36 cellular contexts compared by ENCODE assay signal in the genomic region with DNA sequence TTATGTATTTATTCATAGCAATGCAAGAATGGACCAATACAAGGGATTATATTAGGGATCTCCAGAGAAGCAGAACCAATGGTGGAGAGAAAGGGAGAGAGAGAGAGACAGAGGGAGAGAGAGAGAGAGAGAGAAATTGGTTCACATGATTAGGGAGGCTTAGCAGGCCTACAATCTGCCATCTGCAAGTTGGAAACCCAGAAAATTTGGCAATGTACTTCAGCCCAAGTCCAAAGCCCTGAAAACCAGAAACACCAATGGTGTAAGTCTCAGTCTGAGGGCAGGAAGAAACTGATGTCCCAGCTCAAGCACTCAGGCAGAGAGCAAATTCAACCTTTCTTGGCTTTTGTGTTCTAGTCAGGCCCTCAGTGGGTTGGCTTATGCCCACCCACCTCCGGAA. TPM values are rescaled to one million over a fixed set of nuclear protein-coding genes. Genes with fewer than 3 reads are reported as not detected.
"Had no signal": no experiment of that assay in that cellular context is flagged by ENCODE, and none has a peak within 500 bp of the region (broad histone marks: within the 10 kb centered on the region; RNA-seq: fewer than 3 reads in every experiment).

No MANE protein-coding gene starts in this region.

- H3K27me3 ChIP-seq: adrenal gland, body of pancreas, brain microvascular endothelial cell, breast epithelium had no signal

- H3K36me3 Mint-ChIP-seq: activated CD4-positive, alpha-beta memory T cell treated with anti-CD3 and anti-CD28 coated beads for 36 hours; activated naive CD4-positive, alpha-beta T cell treated with anti-CD3 and anti-CD28 coated beads, Interleukin-2, amount 50 U/mL, for 72 hours; activated naive CD8-positive, alpha-beta T cell treated with anti-CD3 and anti-CD28 coated beads for 36 hours had no signal

- ATAC-seq: activated CD8-positive, alpha-beta T cell treated with anti-CD3 and anti-CD28 coated beads for 36 hours; activated naive CD4-positive, alpha-beta T cell treated with anti-CD3 and anti-CD28 coated beads, Interleukin-2, amount 50 U/mL, for 72 hours; activated T-cell treated with anti-CD3 and anti-CD28 coated beads, Interleukin-2, amount 50 U/mL, for 4 hours; activated T-cell treated with anti-CD3 and anti-CD28 coated beads, Interleukin-2, amount 50 U/mL, for 72 hours; activated T-helper 17 cell treated with anti-CD3 and anti-CD28 coated beads, Interleukin-2, amount 50 U/mL, for 72 hours; body of pancreas had no signal

- H3K27me3 Mint-ChIP-seq: activated CD4-positive, alpha-beta T cell treated with anti-CD3 and anti-CD28 coated beads, Interleukin-2, amount 10 ng/mL, durations not matched to agents 24 days and 14 days had no signal

- H3K4me3 Mint-ChIP-seq: activated B cell treated with CpG ODN at 0.5 μM for 24 hours; activated CD4-positive, alpha-beta memory T cell treated with anti-CD3 and anti-CD28 coated beads for 36 hours; activated CD4-positive, alpha-beta T cell treated with anti-CD3 and anti-CD28 coated beads, Interleukin-2, amount 10 ng/mL, durations not matched to agents 24 days and 14 days; activated CD8-positive, alpha-beta T cell treated with anti-CD3 and anti-CD28 coated beads for 36 hours; activated naive CD4-positive, alpha-beta T cell treated with anti-CD3 and anti-CD28 coated beads for 36 hours; activated naive CD8-positive, alpha-beta T cell treated with anti-CD3 and anti-CD28 coated beads for 36 hours; activated T-cell treated with anti-CD3 and anti-CD28 coated beads, Interleukin-2, amount 50 U/mL, for 4 hours; activated T-cell treated with anti-CD3 and anti-CD28 coated beads, Interleukin-2, amount 50 U/mL, for 72 hours; activated T-helper 1 cell treated with anti-CD3 and anti-CD28 coated beads, Interleukin-12 subunit alpha, Interleukin-12 subunit beta, Interleukin-2, Interleukin-4 antibody, amounts not matched to agents 30 ng/mL and 10 ng/mL and 1 ng/mL, durations not matched to agents 14 hours and 24 hours and 36 hours; activated T-helper 17 cell treated with anti-CD3 and anti-CD28 coated beads, Interleukin-2, amount 50 U/mL, for 72 hours; T-helper 1 cell treated with Interleukin-12 subunit alpha and Interleukin-12 subunit beta and Interleukin-4 antibody, amounts not matched to agents 30 μg/mL and 1 μg/mL, for 36 hours; T-helper 2 cell treated with Interferon-gamma antibody and Interleukin-4, amounts not matched to agents 5 μg/mL and 100 μg/mL, for 36 hours had no signal

- H3K9me3 Mint-ChIP-seq: activated B cell treated with CpG ODN at 0.5 μM for 24 hours; activated CD4-positive, alpha-beta T cell treated with anti-CD3 and anti-CD28 coated beads, Interleukin-2, amount 10 ng/mL, durations not matched to agents 24 days and 14 days; activated T-cell treated with anti-CD3 and anti-CD28 coated beads, Interleukin-2, amount 50 U/mL, for 4 hours; activated T-helper 1 cell treated with anti-CD3 and anti-CD28 coated beads, Interleukin-12 subunit alpha, Interleukin-12 subunit beta, Interleukin-2, Interleukin-4 antibody, amounts not matched to agents 30 ng/mL and 10 ng/mL and 1 ng/mL, durations not matched to agents 14 hours and 24 hours and 36 hours; activated T-helper 17 cell treated with anti-CD3 and anti-CD28 coated beads, Interleukin-2, amount 50 U/mL, for 72 hours; T-helper 1 cell treated with Interleukin-12 subunit alpha and Interleukin-12 subunit beta and Interleukin-4 antibody, amounts not matched to agents 30 μg/mL and 1 μg/mL, for 36 hours; T-helper 2 cell treated with Interferon-gamma antibody and Interleukin-4, amounts not matched to agents 5 μg/mL and 100 μg/mL, for 36 hours had no signal

- DNase-seq: activated B cell treated with CpG ODN at 0.5 μM for 24 hours; activated CD4-positive, alpha-beta memory T cell treated with anti-CD3 and anti-CD28 coated beads for 36 hours; activated CD4-positive, alpha-beta T cell treated with anti-CD3 and anti-CD28 coated beads for 4 hours; activated CD4-positive, alpha-beta T cell treated with anti-CD3 and anti-CD28 coated beads, Interleukin-2, amount 10 ng/mL, durations not matched to agents 24 days and 14 days; activated CD4-positive, alpha-beta T cell treated with anti-CD3 and anti-CD28 coated beads, Interleukin-2, amount 50 U/mL, for 1 hour; activated CD4-positive, alpha-beta T cell treated with anti-CD3 and anti-CD28 coated beads, Interleukin-2, amount 50 U/mL, for 4 hours; activated CD4-positive, CD25-positive, alpha-beta regulatory T cell treated with anti-CD3 and anti-CD28 coated beads, Interleukin-2, amount 50 U/mL, for 72 hours; activated CD8-positive, alpha-beta memory T cell treated with anti-CD3 and anti-CD28 coated beads, Interleukin-2, amount 50 U/mL, for 4 hours; activated CD8-positive, alpha-beta T cell treated with anti-CD3 and anti-CD28 coated beads for 36 hours; activated effector memory CD4-positive, alpha-beta T cell treated with anti-CD3 and anti-CD28 coated beads, Interleukin-2, amount 50 U/mL, for 16 hours; activated gamma-delta T cell treated with Interleukin-2 at 50 U/mL for 16 hours; activated naive CD4-positive, alpha-beta T cell; activated naive CD4-positive, alpha-beta T cell treated with anti-CD3 and anti-CD28 coated beads for 36 hours; activated naive CD4-positive, alpha-beta T cell treated with anti-CD3 and anti-CD28 coated beads, Interleukin-2, amount 50 U/mL, for 16 hours; activated naive CD8-positive, alpha-beta T cell treated with anti-CD3 and anti-CD28 coated beads for 36 hours; activated T-cell treated with anti-CD3 and anti-CD28 coated beads for 4 hours; activated T-cell treated with anti-CD3 and anti-CD28 coated beads, Interleukin-2, amount 50 U/mL, for 1 hour; activated T-cell treated with anti-CD3 and anti-CD28 coated beads, Interleukin-2, amount 50 U/mL, for 4 hours; activated T-cell treated with anti-CD3 and anti-CD28 coated beads, Interleukin-2, amount 50 U/mL, for 72 hours; adrenal gland; amniotic stem cell; aorta; body of pancreas; brain microvascular endothelial cell; central memory CD4-positive, alpha-beta T cell; T-helper 1 cell; T-helper 2 cell; T-helper 9 cell had no signal

- H3K27ac ChIP-seq: adrenal gland, body of pancreas, brain microvascular endothelial cell, VCaP had no signal

- H3K4me1 ChIP-seq: adrenal gland, body of pancreas, breast epithelium had no signal

- H3K9me3 ChIP-seq: adrenal gland, body of pancreas had no signal

- H3K4me1 Mint-ChIP-seq: activated B cell treated with CpG ODN at 0.5 μM for 24 hours; activated CD4-positive, alpha-beta T cell treated with anti-CD3 and anti-CD28 coated beads, Interleukin-2, amount 10 ng/mL, durations not matched to agents 24 days and 14 days; activated naive CD8-positive, alpha-beta T cell treated with anti-CD3 and anti-CD28 coated beads for 36 hours; activated T-helper 17 cell treated with anti-CD3 and anti-CD28 coated beads, Interleukin-2, amount 50 U/mL, for 72 hours had no signal

- H3K4me3 ChIP-seq: adrenal gland, body of pancreas, breast epithelium had no signal

- H3K36me3 ChIP-seq: adrenal gland, brain microvascular endothelial cell, breast epithelium had no signal

- H3K27ac Mint-ChIP-seq: activated B cell treated with CpG ODN at 0.5 μM for 24 hours; activated CD4-positive, alpha-beta memory T cell treated with anti-CD3 and anti-CD28 coated beads for 36 hours; activated CD4-positive, alpha-beta T cell treated with anti-CD3 and anti-CD28 coated beads, Interleukin-2, amount 10 ng/mL, durations not matched to agents 24 days and 14 days; activated CD8-positive, alpha-beta T cell treated with anti-CD3 and anti-CD28 coated beads for 36 hours; activated naive CD4-positive, alpha-beta T cell treated with anti-CD3 and anti-CD28 coated beads for 36 hours; activated naive CD4-positive, alpha-beta T cell treated with anti-CD3 and anti-CD28 coated beads, Interleukin-2, amount 50 U/mL, for 72 hours; activated naive CD8-positive, alpha-beta T cell treated with anti-CD3 and anti-CD28 coated beads for 36 hours; activated T-cell treated with anti-CD3 and anti-CD28 coated beads, Interleukin-2, amount 50 U/mL, for 72 hours; activated T-helper 1 cell treated with anti-CD3 and anti-CD28 coated beads, Interleukin-12 subunit alpha, Interleukin-12 subunit beta, Interleukin-2, Interleukin-4 antibody, amounts not matched to agents 30 ng/mL and 10 ng/mL and 1 ng/mL, durations not matched to agents 14 hours and 24 hours and 36 hours; activated T-helper 17 cell treated with anti-CD3 and anti-CD28 coated beads, Interleukin-2, amount 50 U/mL, for 72 hours; T-helper 1 cell treated with Interleukin-12 subunit alpha and Interleukin-12 subunit beta and Interleukin-4 antibody, amounts not matched to agents 30 μg/mL and 1 μg/mL, for 36 hours; T-helper 2 cell treated with Interferon-gamma antibody and Interleukin-4, amounts not matched to agents 5 μg/mL and 100 μg/mL, for 36 hours had no signal

RNA-seq across cellular contexts. Expression of a gene that starts 48.7 kb away (rescaled TPM):
- total RNA-seq: activated CD4-positive, alpha-beta memory T cell treated with anti-CD3 and anti-CD28 coated beads for 36 hours; activated CD4-positive, alpha-beta T cell treated with anti-CD3 and anti-CD28 coated beads, Interleukin-2, amount 10 ng/mL, durations not matched to agents 24 days and 14 days; activated CD8-positive, alpha-beta memory T cell treated with anti-CD3 and anti-CD28 coated beads for 36 hours; activated CD8-positive, alpha-beta T cell treated with anti-CD3 and anti-CD28 coated beads for 36 hours; activated naive CD4-positive, alpha-beta T cell treated with anti-CD3 and anti-CD28 coated beads for 36 hours; activated naive CD4-positive, alpha-beta T cell treated with anti-CD3 and anti-CD28 coated beads, Interleukin-2, amount 50 U/mL, for 72 hours; activated naive CD8-positive, alpha-beta T cell treated with anti-CD3 and anti-CD28 coated beads for 36 hours; activated T-cell treated with anti-CD3 and anti-CD28 coated beads, Interleukin-2, amount 50 U/mL, for 72 hours; activated T-helper 1 cell treated with anti-CD3 and anti-CD28 coated beads, Interleukin-12 subunit alpha, Interleukin-12 subunit beta, Interleukin-2, Interleukin-4 antibody, amounts not matched to agents 30 ng/mL and 10 ng/mL and 1 ng/mL, durations not matched to agents 14 hours and 24 hours and 36 hours; activated T-helper 17 cell treated with anti-CD3 and anti-CD28 coated beads, Interleukin-2, amount 50 U/mL, for 72 hours had no signal
